In the genomic region with DNA sequence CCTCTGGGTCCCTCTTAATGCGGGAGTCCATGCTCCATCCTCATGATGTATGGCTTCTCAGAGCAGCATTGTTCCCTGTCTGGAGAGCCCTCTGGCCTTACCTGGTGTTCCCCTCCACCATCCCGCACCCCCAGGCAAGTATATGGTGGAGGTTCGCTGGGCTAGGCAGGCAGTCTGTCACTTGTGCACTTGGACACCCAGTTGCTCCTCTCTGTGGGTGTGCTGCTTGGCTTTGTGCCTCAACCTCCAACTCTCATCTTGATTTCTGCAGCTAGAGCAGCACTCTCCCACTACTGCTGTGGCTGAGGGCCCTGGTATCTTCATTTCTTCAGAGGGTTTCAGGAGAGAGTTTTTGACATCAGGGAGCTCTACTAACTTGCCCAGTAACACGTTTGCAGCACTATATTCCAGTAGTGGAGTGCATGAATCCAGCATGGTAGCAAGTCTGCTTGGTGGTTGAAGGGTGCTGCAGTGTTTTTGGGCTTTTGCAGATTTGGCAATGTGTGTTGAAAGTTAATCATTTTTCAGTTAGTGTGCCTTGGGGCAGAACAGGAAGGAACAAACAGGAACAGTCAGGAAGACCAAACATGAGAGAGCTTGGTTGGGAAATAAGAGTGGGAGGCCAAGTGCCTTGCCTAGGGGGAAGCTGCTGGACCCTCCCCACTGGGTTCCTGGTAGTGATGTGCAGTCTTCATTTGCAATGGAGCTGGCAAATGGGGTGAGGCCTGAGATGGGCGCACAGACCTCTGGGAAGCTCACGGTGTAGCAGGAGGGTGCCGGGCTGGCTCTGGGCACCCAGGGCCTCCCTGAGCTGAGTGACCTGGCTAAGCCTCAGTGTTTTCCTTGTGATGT, we compare ENCODE assay signal across 1 cellular context.
TF ChIP-seq lines count a peak whose summit lies in the region.

No MANE protein-coding gene starts in this region.

TF ChIP-seq in GM23338, 12 proteins besides CTCF, POLR2A, EP300 and RAD21 (continued from another document):
- TF ChIP-seq NANOG (IDR thresholded peaks at IDR 0.05; ENCODE audit: borderline replicate concordance) = no peak
- TF ChIP-seq, protein P1, sequence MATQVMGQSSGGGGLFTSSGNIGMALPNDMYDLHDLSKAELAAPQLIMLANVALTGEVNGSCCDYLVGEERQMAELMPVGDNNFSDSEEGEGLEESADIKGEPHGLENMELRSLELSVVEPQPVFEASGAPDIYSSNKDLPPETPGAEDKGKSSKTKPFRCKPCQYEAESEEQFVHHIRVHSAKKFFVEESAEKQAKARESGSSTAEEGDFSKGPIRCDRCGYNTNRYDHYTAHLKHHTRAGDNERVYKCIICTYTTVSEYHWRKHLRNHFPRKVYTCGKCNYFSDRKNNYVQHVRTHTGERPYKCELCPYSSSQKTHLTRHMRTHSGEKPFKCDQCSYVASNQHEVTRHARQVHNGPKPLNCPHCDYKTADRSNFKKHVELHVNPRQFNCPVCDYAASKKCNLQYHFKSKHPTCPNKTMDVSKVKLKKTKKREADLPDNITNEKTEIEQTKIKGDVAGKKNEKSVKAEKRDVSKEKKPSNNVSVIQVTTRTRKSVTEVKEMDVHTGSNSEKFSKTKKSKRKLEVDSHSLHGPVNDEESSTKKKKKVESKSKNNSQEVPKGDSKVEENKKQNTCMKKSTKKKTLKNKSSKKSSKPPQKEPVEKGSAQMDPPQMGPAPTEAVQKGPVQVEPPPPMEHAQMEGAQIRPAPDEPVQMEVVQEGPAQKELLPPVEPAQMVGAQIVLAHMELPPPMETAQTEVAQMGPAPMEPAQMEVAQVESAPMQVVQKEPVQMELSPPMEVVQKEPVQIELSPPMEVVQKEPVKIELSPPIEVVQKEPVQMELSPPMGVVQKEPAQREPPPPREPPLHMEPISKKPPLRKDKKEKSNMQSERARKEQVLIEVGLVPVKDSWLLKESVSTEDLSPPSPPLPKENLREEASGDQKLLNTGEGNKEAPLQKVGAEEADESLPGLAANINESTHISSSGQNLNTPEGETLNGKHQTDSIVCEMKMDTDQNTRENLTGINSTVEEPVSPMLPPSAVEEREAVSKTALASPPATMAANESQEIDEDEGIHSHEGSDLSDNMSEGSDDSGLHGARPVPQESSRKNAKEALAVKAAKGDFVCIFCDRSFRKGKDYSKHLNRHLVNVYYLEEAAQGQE (IDR thresholded peaks at IDR 0.05; ENCODE audit: unreplicated experiment) = no peak
- TF ChIP-seq STAT1 (IDR thresholded peaks at IDR 0.05; ENCODE audit: unreplicated experiment) = no peak
- no peak for TF ChIP-seq EZH2 (IDR thresholded peaks at IDR 0.05; ENCODE audit: low read depth, unreplicated experiment)
- no peak for TF ChIP-seq ZNF114 (CRISPR knock-in tag; IDR thresholded peaks at IDR 0.05)
